14 cellular contexts compared by ENCODE assay signal in genomic region chr7:107907-108306, GRCh38.
DNase-seq lines count a peak whose midpoint lies in the region; ATAC-seq, FAIRE-seq and TF ChIP-seq lines count a peak whose summit lies in the region.
"Had no signal": no experiment of that assay in that cellular context is flagged by ENCODE, and none has a peak within 500 bp of the region (broad histone marks: within the 10 kb centered on the region; RNA-seq: fewer than 3 reads in every experiment).

No MANE protein-coding gene starts in this region.

- no peak overlapping the region for H3K27ac Mint-ChIP-seq in endodermal cell
- H3K27ac Mint-ChIP-seq: B cell; CD4-positive, alpha-beta T cell had no signal

- no peaks in the 10 kb centered on the region for H3K79me2 ChIP-seq in HepG2 (ENCODE audit: insufficient read depth, low read length)

- H3K4me3 Mint-ChIP-seq in endodermal cell = no peak overlapping the region
- H3K4me3 Mint-ChIP-seq: B cell; CD4-positive, alpha-beta T cell had no signal

- H3K27me3 ChIP-seq in HepG2 (ENCODE audit: control insufficient read depth in 1 of 2, insufficient read depth in 2 of 2, low read length in 2 of 2) = peaks cover 2 to 24% of the 10 kb centered on the region in 2 experiments; a peak in 3 of 5 replicates
- no peaks in the 10 kb centered on the region for H3K27me3 ChIP-seq in right lobe of liver
- no peaks in the 10 kb centered on the region for H3K27me3 ChIP-seq in endodermal cell (ENCODE audit: control insufficient read depth, insufficient read depth, low read length, poor library complexity, severe bottlenecking)

- peaks cover 3% of the 10 kb centered on the region for H3K36me3 Mint-ChIP-seq in endodermal cell (ENCODE audit: low read depth)

- ATAC-seq in HepG2 = no peak
- no peak for ATAC-seq in right lobe of liver
- no peak for ATAC-seq in sciatic nerve
- no peak for ATAC-seq in HG03442 (IDR thresholded peaks at IDR 0.05; ENCODE audit: unreplicated experiment)

- 0% methylated on average over 3 of the region's 3 CpGs for WGBS in HepG2 (ENCODE audit: low lambda C conversion rate)
- WGBS in right lobe of liver (ENCODE audit: insufficient coverage, low coverage, low lambda C conversion rate, missing lambda C conversion rate) = no CpG with 5 or more reads among the region's 3 CpGs
- 85 to 95% methylated on average over 2 to 3 of the region's 3 CpGs for WGBS in endodermal cell (ENCODE audit: insufficient coverage in 1 of 2, insufficient read length in 1 of 2), 2 experiments

- H3K27me3 Mint-ChIP-seq in endodermal cell (ENCODE audit: insufficient read depth) = no peaks in the 10 kb centered on the region

- H3K4me3 ChIP-seq in HepG2 (replicated peaks in 1 of 3; ENCODE audit: insufficient read depth in 1 of 3, low read depth in 2 of 3, low read length in 3 of 3) = no peak overlapping the region
- no peak overlapping the region for H3K4me3 ChIP-seq in right lobe of liver
- H3K4me3 ChIP-seq in endodermal cell (ENCODE audit: low read length) = no peak overlapping the region
- H3K4me3 ChIP-seq: GM23248 had no signal

- BruUV-seq in HepG2 (replicated peaks; lab: Mats Ljungman, UMichigan) = no TSS peak

- H3K9me3 ChIP-seq in HepG2 (ENCODE audit: low read length) (no peaks in the 10 kb centered on the region), right lobe of liver (peaks cover 0 to 2% (median 0%) of the 10 kb centered on the region in 4 donors), endodermal cell (ENCODE audit: control insufficient read depth, low read length) (peaks cover 4% of the 10 kb centered on the region)

- POLR2A ChIA-PET in HepG2 (lab: Yijun Ruan, JAX) = no interaction called here

- TF ChIP-seq CTCF in HepG2 (CRISPR knock-in tag; IDR thresholded peaks at IDR 0.05) (no peak), right lobe of liver (IDR thresholded peaks at IDR 0.05) (no peak), endodermal cell (conservative IDR thresholded peaks at IDR 0.05) (no peak)

- H2AFZ ChIP-seq in HepG2 (ENCODE audit: low read length) = no peak overlapping the region
- H2AFZ ChIP-seq: GM23248 had no signal

- CTCF ChIA-PET in HepG2 (lab: Yijun Ruan, JAX; ENCODE audit: low intra/inter-chr PET ratio, low total read pairs) = no interaction called here

- no peaks in the 10 kb centered on the region for H3K4me1 ChIP-seq in HepG2 (ENCODE audit: insufficient read depth, low read length)
- H3K4me1 ChIP-seq in right lobe of liver = no peaks in the 10 kb centered on the region
- no peaks in the 10 kb centered on the region for H3K4me1 ChIP-seq in endodermal cell (ENCODE audit: control insufficient read depth, insufficient read depth, low read length)

- TF ChIP-seq EP300 in HepG2 (IDR thresholded peaks at IDR 0.05; ENCODE audit: low read depth in 2 of 2, low read length in 2 of 2) (no peak), HepG2 (CRISPR knock-in tag; IDR thresholded peaks at IDR 0.05; ENCODE audit: borderline replicate concordance) (no peak)

- no peaks in the 10 kb centered on the region for H3K4me1 Mint-ChIP-seq in endodermal cell
- H3K4me1 Mint-ChIP-seq: B cell had no signal

- H3K27ac ChIP-seq in HepG2 (ENCODE audit: extremely low read length, insufficient read depth, low read length) (no peak overlapping the region), right lobe of liver (no peak overlapping the region), endodermal cell (ENCODE audit: low read depth, low read length) (no peak overlapping the region)
- H3K27ac ChIP-seq: GM23248 had no signal

- DNase-seq in HepG2 (ENCODE audit: low spot score) (no peak), right lobe of liver (no peak), endodermal cell (peak; percentile 15), sciatic nerve (ENCODE audit: low spot score) (peak; percentile 22), NCI-H1436 (lab: John Stamatoyannopoulos, UW) (no peak), NCI-H69 (lab: John Stamatoyannopoulos, UW) (no peak)
- DNase-seq: C1 segment of cervical spinal cord; Calu3; CD4-positive, alpha-beta T cell; DMS 273 treated with DMSO at 0.1 percent for 48 hours; GM23248; H7 had no signal

- H3K36me3 ChIP-seq in HepG2 (replicated peaks in 1 of 2; ENCODE audit: control insufficient read depth in 1 of 2, insufficient read depth in 2 of 2, low read length in 2 of 2) (no peaks in the 10 kb centered on the region), right lobe of liver (no peaks in the 10 kb centered on the region), endodermal cell (ENCODE audit: control insufficient read depth, insufficient read depth, low read length) (no peaks in the 10 kb centered on the region)

- H4K20me1 ChIP-seq in HepG2 (ENCODE audit: insufficient read depth, low read length) = no peaks in the 10 kb centered on the region

- TF ChIP-seq POLR2A in HepG2 (IDR thresholded peaks at IDR 0.05; ENCODE audit: insufficient read depth in 1 of 2, low read depth in 2 of 2, low read length in 2 of 2) = no peak
- TF ChIP-seq POLR2A in right lobe of liver (IDR thresholded peaks at IDR 0.05) = no peak

- in situ Hi-C loops in HepG2 (cut with HindIII; ENCODE audit: extremely low pct_ligation_motif_present, low pct_unique_long_range_greater_than_20kb) = no loop called here

- H3K9me3 Mint-ChIP-seq in endodermal cell = peaks cover 18% of the 10 kb centered on the region

- H3K9ac ChIP-seq in HepG2 (ENCODE audit: insufficient read depth, low read depth, low read length) (no peak overlapping the region), endodermal cell (ENCODE audit: extremely low read depth, low read length, poor library complexity, severe bottlenecking) (no peak overlapping the region)
- H3K9ac ChIP-seq: GM23248 had no signal

- no peak overlapping the region for H3K4me2 ChIP-seq in HepG2 (ENCODE audit: low read depth, low read length)

- no peak for TF ChIP-seq RAD21 in HepG2 (CRISPR knock-in tag; IDR thresholded peaks at IDR 0.05)

- intact Hi-C loops in HepG2 (cut with micrococcal nuclease; ENCODE audit: unreplicated experiment) (no loop called here), right lobe of liver (cut with DNase I) (no loop called here), sciatic nerve (cut with DNase I) (no loop called here)

- no peak for FAIRE-seq in HepG2 (lab: Jason Lieb, UNC)

TF ChIP-seq in HepG2, 621 proteins besides CTCF, POLR2A, EP300 and RAD21:
- TF ChIP-seq ZNF674 (CRISPR knock-in tag; IDR thresholded peaks at IDR 0.05; ENCODE audit: low read depth) (no peak), MNT (IDR thresholded peaks at IDR 0.05) (peak; percentile 100)

Comparison
In these comparisons a context has a peak if more than half of its experiments do, and no peak if none do; other contexts are left out.
1. DNase-seq: peak in endodermal cell (single experiment) and sciatic nerve (single experiment); none in HepG2 (single experiment), right lobe of liver (0 of 3), NCI-H1436 (single experiment) and NCI-H69 (single experiment).